ENCODE assay signal across 1 cellular context in genomic region chr1:156740679-156741612, GRCh38.
TF ChIP-seq lines count a peak whose summit lies in the region.

Gene MRPL24 (minus strand): TSS chr1:156741088. CDS start chr1:156738704, 2,384 bp downstream.

TF ChIP-seq in WTC11, 78 proteins besides CTCF, POLR2A, EP300 and RAD21 (continued from another document):
- TF ChIP-seq, protein P1, sequence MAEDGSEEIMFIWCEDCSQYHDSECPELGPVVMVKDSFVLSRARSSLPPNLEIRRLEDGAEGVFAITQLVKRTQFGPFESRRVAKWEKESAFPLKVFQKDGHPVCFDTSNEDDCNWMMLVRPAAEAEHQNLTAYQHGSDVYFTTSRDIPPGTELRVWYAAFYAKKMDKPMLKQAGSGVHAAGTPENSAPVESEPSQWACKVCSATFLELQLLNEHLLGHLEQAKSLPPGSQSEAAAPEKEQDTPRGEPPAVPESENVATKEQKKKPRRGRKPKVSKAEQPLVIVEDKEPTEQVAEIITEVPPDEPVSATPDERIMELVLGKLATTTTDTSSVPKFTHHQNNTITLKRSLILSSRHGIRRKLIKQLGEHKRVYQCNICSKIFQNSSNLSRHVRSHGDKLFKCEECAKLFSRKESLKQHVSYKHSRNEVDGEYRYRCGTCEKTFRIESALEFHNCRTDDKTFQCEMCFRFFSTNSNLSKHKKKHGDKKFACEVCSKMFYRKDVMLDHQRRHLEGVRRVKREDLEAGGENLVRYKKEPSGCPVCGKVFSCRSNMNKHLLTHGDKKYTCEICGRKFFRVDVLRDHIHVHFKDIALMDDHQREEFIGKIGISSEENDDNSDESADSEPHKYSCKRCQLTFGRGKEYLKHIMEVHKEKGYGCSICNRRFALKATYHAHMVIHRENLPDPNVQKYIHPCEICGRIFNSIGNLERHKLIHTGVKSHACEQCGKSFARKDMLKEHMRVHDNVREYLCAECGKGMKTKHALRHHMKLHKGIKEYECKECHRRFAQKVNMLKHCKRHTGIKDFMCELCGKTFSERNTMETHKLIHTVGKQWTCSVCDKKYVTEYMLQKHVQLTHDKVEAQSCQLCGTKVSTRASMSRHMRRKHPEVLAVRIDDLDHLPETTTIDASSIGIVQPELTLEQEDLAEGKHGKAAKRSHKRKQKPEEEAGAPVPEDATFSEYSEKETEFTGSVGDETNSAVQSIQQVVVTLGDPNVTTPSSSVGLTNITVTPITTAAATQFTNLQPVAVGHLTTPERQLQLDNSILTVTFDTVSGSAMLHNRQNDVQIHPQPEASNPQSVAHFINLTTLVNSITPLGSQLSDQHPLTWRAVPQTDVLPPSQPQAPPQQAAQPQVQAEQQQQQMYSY (CRISPR knock-in tag; IDR thresholded peaks at IDR 0.05) = peak; percentile 9; the same call in 1 of the 2 replicates
- TF ChIP-seq USF2 (CRISPR knock-in tag; IDR thresholded peaks at IDR 0.05) (peak; percentile 69), ZNF232 (CRISPR knock-in tag; IDR thresholded peaks at IDR 0.05) (0 out of 2 replicates have a peak, but pooled peaks have one; percentile 34), FOXP1 (CRISPR knock-in tag; IDR thresholded peaks at IDR 0.05; ENCODE audit: borderline replicate concordance) (peak; percentile 74; the same call in 1 of the 2 replicates), TEAD1 (CRISPR knock-in tag; IDR thresholded peaks at IDR 0.05) (peak; percentile 33; the same call in 1 of the 2 replicates), E2F5 (CRISPR knock-in tag; IDR thresholded peaks at IDR 0.05) (peak; percentile 87), ETV6 (CRISPR knock-in tag; IDR thresholded peaks at IDR 0.05) (peak; percentile 98), ZNF281 (CRISPR knock-in tag; IDR thresholded peaks at IDR 0.05) (peak; percentile 78), FOXK1 (CRISPR knock-in tag; IDR thresholded peaks at IDR 0.05) (peak; percentile 93), JAZF1 (CRISPR knock-in tag; IDR thresholded peaks at IDR 0.05) (no peak), MAX (CRISPR knock-in tag; IDR thresholded peaks at IDR 0.05) (peak; percentile 94), EMX1 (CRISPR knock-in tag; IDR thresholded peaks at IDR 0.05) (0 out of 2 replicates have a peak, but pooled peaks have one; percentile 57), SP1 (CRISPR knock-in tag; conservative IDR thresholded peaks at IDR 0.05) (peak; percentile 96), ZNF512 (CRISPR knock-in tag; IDR thresholded peaks at IDR 0.05; ENCODE audit: borderline replicate concordance) (no peak), TEAD4 (CRISPR knock-in tag; IDR thresholded peaks at IDR 0.05) (0 out of 2 replicates have a peak, but pooled peaks have one; percentile 23), IRF2 (CRISPR knock-in tag; IDR thresholded peaks at IDR 0.05; ENCODE audit: borderline replicate concordance, low read depth) (no peak), CREM (CRISPR knock-in tag; IDR thresholded peaks at IDR 0.05) (peak; percentile 91), OVOL2 (CRISPR knock-in tag; IDR thresholded peaks at IDR 0.05; ENCODE audit: borderline replicate concordance) (no peak), PRRX2 (CRISPR knock-in tag; IDR thresholded peaks at IDR 0.05) (peak; percentile 76), AFF4 (CRISPR knock-in tag; IDR thresholded peaks at IDR 0.05; ENCODE audit: borderline replicate concordance) (no peak), SMAD3 (CRISPR knock-in tag; IDR thresholded peaks at IDR 0.05; ENCODE audit: borderline replicate concordance) (peak; percentile 78; the same call in 1 of the 2 replicates), IRF1 (CRISPR knock-in tag; IDR thresholded peaks at IDR 0.05) (peak; percentile 35; the same call in 1 of the 2 replicates), GABPB1 (CRISPR knock-in tag; IDR thresholded peaks at IDR 0.05) (peak; percentile 86)
